In the genomic region with DNA sequence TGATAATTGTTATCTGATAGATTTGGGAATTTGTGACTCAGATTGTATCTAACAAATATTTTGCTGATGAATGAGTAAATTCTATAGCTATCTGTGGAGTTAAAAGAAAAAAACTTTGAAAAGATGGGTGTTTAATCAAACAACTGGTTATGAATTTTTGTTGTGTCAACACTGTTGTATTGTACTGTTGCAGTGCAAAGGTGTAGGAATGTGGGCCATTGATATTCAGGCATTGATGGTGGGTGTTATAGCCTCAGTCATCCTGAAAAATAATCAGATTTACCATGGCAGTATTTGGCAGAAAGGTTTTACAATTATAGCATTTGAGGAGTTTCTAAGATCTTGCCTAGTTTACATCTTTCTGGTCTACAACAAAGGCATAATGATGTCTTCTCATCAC, we compare ENCODE assay signal across 17 cellular contexts.
"Had no signal": no experiment of that assay in that cellular context is flagged by ENCODE, and none has a peak within 500 bp of the region (broad histone marks: within the 10 kb centered on the region; RNA-seq: fewer than 3 reads in every experiment).

No MANE protein-coding gene starts in this region.

- H3K27me3 Mint-ChIP-seq: activated B cell treated with CpG ODN at 0.5 μM for 24 hours; activated CD8-positive, alpha-beta T cell treated with anti-CD3 and anti-CD28 coated beads for 36 hours; activated naive CD8-positive, alpha-beta T cell; naive thymus-derived CD4-positive, alpha-beta T cell had no signal

- H3K9me3 Mint-ChIP-seq: activated B cell treated with CpG ODN at 0.5 μM for 24 hours; activated CD8-positive, alpha-beta T cell treated with anti-CD3 and anti-CD28 coated beads for 36 hours; activated T-cell treated with anti-CD3 and anti-CD28 coated beads, Interleukin-2, amount 50 U/mL, for 4 hours had no signal

- H3K27me3 ChIP-seq: body of pancreas, suprapubic skin had no signal

- H3K27ac ChIP-seq: body of pancreas, skin epidermis, suprapubic skin had no signal

- ATAC-seq: activated CD8-positive, alpha-beta T cell treated with anti-CD3 and anti-CD28 coated beads for 36 hours; activated T-cell treated with anti-CD3 and anti-CD28 coated beads, Interleukin-2, amount 50 U/mL, for 4 hours; body of pancreas; left colon; naive thymus-derived CD4-positive, alpha-beta T cell had no signal

- H3K4me3 ChIP-seq: body of pancreas, skin epidermis, suprapubic skin had no signal

- H3K27ac Mint-ChIP-seq: activated B cell treated with CpG ODN at 0.5 μM for 24 hours; activated CD8-positive, alpha-beta T cell treated with anti-CD3 and anti-CD28 coated beads for 36 hours; activated naive CD8-positive, alpha-beta T cell; naive thymus-derived CD4-positive, alpha-beta T cell had no signal

- H3K9me3 ChIP-seq: body of pancreas, suprapubic skin had no signal

- DNase-seq: activated B cell treated with CpG ODN at 0.5 μM for 24 hours; activated CD4-positive, alpha-beta T cell treated with anti-CD3 and anti-CD28 coated beads for 48 hours; activated CD8-positive, alpha-beta T cell treated with anti-CD3 and anti-CD28 coated beads for 36 hours; activated effector memory CD4-positive, alpha-beta T cell treated with Interleukin-2 at 50 U/mL for 16 hours; activated T-cell treated with anti-CD3 and anti-CD28 coated beads, Interleukin-2, amount 50 U/mL, for 4 hours; amniotic stem cell; body of pancreas; caudate nucleus; erythroblast; left colon; naive thymus-derived CD4-positive, alpha-beta T cell; stimulated activated CD4-positive, alpha-beta T cell treated with anti-CD3 and anti-CD28 coated beads, Interleukin-4, amount 100 ng/mL, for 4 hours; stimulated activated CD8-positive, alpha-beta memory T cell treated with anti-CD3 and anti-CD28 coated beads, Interleukin-4, amount 100 ng/mL, for 48 hours; stimulated activated naive CD4-positive, alpha-beta T cell treated with Interleukin-2 at 50 U/mL for 16 hours had no signal

- H3K36me3 ChIP-seq: suprapubic skin had no signal

- H3K4me3 Mint-ChIP-seq: activated B cell treated with CpG ODN at 0.5 μM for 24 hours; activated CD8-positive, alpha-beta T cell treated with anti-CD3 and anti-CD28 coated beads for 36 hours; activated naive CD8-positive, alpha-beta T cell; activated T-cell treated with anti-CD3 and anti-CD28 coated beads, Interleukin-2, amount 50 U/mL, for 4 hours; naive thymus-derived CD4-positive, alpha-beta T cell had no signal
